In the genomic region with DNA sequence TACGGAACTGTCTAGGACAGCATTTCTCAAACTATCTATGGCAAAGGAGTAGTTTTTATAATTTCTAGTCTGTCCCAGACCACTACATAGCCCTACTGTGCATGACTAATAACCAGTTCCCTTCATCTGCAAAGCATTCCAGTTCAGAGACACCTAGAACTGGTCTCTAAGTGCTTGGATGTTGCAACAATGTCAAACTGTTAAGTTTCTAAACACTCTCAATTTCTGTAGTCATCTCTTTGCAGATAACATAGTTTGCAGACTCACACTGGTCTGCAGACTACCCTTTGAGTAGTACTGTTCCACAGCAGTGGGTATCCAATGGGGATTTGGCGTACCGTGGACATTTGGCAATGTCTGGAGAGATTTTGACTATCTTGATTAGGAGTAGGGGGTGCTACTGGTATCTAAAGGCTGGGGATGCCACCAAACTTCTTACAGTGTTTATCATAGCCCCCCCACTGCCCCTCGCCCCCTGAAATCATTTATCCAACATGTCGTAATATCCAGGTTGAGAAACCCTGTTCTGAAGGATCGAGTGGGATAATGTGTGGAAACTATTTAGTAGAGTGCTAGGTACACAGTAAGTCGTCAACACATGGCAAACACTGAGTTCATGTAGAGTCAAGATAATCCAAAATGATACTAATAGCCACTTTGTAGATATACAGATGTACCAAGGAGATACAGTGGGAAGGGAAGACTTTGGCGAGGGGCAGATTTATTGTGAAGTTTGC, we compare ENCODE assay signal across 1 cellular context.
TF ChIP-seq lines count a peak whose summit lies in the region.

No MANE protein-coding gene starts in this region.

TF ChIP-seq in GM23338, 12 proteins besides CTCF, POLR2A, EP300 and RAD21:
- TF ChIP-seq, protein P1, sequence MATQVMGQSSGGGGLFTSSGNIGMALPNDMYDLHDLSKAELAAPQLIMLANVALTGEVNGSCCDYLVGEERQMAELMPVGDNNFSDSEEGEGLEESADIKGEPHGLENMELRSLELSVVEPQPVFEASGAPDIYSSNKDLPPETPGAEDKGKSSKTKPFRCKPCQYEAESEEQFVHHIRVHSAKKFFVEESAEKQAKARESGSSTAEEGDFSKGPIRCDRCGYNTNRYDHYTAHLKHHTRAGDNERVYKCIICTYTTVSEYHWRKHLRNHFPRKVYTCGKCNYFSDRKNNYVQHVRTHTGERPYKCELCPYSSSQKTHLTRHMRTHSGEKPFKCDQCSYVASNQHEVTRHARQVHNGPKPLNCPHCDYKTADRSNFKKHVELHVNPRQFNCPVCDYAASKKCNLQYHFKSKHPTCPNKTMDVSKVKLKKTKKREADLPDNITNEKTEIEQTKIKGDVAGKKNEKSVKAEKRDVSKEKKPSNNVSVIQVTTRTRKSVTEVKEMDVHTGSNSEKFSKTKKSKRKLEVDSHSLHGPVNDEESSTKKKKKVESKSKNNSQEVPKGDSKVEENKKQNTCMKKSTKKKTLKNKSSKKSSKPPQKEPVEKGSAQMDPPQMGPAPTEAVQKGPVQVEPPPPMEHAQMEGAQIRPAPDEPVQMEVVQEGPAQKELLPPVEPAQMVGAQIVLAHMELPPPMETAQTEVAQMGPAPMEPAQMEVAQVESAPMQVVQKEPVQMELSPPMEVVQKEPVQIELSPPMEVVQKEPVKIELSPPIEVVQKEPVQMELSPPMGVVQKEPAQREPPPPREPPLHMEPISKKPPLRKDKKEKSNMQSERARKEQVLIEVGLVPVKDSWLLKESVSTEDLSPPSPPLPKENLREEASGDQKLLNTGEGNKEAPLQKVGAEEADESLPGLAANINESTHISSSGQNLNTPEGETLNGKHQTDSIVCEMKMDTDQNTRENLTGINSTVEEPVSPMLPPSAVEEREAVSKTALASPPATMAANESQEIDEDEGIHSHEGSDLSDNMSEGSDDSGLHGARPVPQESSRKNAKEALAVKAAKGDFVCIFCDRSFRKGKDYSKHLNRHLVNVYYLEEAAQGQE (IDR thresholded peaks at IDR 0.05; ENCODE audit: unreplicated experiment): no peak
- TF ChIP-seq ZNF331 (CRISPR knock-in tag; IDR thresholded peaks at IDR 0.05; ENCODE audit: low read depth) (no peak), STAT1 (IDR thresholded peaks at IDR 0.05; ENCODE audit: unreplicated experiment) (no peak), JUNB (IDR thresholded peaks at IDR 0.05; ENCODE audit: unreplicated experiment) (no peak), EZH2phosphoT487 (IDR thresholded peaks at IDR 0.05; ENCODE audit: unreplicated experiment) (no peak), EZH2 (IDR thresholded peaks at IDR 0.05; ENCODE audit: low read depth, unreplicated experiment) (no peak), ZNF114 (CRISPR knock-in tag; IDR thresholded peaks at IDR 0.05) (no peak), POLR2AphosphoS5 (IDR thresholded peaks at IDR 0.05; ENCODE audit: low read depth) (no peak), CREB1 (CRISPR knock-in tag; IDR thresholded peaks at IDR 0.05; ENCODE audit: low read depth) (no peak), NANOG (IDR thresholded peaks at IDR 0.05; ENCODE audit: borderline replicate concordance) (no peak)
- TF ChIP-seq, protein P2, sequence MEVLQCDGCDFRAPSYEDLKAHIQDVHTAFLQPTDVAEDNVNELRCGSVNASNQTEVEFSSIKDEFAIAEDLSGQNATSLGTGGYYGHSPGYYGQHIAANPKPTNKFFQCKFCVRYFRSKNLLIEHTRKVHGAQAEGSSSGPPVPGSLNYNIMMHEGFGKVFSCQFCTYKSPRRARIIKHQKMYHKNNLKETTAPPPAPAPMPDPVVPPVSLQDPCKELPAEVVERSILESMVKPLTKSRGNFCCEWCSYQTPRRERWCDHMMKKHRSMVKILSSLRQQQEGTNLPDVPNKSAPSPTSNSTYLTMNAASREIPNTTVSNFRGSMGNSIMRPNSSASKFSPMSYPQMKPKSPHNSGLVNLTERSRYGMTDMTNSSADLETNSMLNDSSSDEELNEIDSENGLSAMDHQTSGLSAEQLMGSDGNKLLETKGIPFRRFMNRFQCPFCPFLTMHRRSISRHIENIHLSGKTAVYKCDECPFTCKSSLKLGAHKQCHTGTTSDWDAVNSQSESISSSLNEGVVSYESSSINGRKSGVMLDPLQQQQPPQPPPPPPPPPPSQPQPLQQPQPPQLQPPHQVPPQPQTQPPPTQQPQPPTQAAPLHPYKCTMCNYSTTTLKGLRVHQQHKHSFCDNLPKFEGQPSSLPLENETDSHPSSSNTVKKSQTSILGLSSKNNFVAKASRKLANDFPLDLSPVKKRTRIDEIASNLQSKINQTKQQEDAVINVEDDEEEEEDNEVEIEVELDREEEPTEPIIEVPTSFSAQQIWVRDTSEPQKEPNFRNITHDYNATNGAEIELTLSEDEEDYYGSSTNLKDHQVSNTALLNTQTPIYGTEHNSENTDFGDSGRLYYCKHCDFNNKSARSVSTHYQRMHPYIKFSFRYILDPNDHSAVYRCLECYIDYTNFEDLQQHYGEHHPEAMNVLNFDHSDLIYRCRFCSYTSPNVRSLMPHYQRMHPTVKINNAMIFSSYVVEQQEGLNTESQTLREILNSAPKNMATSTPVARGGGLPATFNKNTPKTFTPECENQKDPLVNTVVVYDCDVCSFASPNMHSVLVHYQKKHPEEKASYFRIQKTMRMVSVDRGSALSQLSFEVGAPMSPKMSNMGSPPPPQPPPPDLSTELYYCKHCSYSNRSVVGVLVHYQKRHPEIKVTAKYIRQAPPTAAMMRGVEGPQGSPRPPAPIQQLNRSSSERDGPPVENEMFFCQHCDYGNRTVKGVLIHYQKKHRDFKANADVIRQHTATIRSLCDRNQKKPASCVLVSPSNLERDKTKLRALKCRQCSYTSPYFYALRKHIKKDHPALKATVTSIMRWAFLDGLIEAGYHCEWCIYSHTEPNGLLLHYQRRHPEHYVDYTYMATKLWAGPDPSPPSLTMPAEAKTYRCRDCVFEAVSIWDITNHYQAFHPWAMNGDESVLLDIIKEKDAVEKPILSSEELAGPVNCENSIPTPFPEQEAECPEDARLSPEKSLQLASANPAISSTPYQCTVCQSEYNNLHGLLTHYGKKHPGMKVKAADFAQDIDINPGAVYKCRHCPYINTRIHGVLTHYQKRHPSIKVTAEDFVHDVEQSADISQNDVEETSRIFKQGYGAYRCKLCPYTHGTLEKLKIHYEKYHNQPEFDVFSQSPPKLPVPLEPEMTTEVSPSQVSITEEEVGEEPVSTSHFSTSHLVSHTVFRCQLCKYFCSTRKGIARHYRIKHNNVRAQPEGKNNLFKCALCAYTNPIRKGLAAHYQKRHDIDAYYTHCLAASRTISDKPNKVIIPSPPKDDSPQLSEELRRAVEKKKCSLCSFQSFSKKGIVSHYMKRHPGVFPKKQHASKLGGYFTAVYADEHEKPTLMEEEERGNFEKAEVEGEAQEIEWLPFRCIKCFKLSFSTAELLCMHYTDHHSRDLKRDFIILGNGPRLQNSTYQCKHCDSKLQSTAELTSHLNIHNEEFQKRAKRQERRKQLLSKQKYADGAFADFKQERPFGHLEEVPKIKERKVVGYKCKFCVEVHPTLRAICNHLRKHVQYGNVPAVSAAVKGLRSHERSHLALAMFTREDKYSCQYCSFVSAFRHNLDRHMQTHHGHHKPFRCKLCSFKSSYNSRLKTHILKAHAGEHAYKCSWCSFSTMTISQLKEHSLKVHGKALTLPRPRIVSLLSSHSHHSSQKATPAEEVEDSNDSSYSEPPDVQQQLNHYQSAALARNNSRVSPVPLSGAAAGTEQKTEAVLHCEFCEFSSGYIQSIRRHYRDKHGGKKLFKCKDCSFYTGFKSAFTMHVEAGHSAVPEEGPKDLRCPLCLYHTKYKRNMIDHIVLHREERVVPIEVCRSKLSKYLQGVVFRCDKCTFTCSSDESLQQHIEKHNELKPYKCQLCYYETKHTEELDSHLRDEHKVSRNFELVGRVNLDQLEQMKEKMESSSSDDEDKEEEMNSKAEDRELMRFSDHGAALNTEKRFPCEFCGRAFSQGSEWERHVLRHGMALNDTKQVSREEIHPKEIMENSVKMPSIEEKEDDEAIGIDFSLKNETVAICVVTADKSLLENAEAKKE (CRISPR knock-in tag; IDR thresholded peaks at IDR 0.05): no peak
- TF ChIP-seq, protein P3, sequence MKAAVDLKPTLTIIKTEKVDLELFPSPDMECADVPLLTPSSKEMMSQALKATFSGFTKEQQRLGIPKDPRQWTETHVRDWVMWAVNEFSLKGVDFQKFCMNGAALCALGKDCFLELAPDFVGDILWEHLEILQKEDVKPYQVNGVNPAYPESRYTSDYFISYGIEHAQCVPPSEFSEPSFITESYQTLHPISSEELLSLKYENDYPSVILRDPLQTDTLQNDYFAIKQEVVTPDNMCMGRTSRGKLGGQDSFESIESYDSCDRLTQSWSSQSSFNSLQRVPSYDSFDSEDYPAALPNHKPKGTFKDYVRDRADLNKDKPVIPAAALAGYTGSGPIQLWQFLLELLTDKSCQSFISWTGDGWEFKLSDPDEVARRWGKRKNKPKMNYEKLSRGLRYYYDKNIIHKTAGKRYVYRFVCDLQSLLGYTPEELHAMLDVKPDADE (IDR thresholded peaks at IDR 0.05): no peak
